1 cellular context compared by ENCODE assay signal in the genomic region with DNA sequence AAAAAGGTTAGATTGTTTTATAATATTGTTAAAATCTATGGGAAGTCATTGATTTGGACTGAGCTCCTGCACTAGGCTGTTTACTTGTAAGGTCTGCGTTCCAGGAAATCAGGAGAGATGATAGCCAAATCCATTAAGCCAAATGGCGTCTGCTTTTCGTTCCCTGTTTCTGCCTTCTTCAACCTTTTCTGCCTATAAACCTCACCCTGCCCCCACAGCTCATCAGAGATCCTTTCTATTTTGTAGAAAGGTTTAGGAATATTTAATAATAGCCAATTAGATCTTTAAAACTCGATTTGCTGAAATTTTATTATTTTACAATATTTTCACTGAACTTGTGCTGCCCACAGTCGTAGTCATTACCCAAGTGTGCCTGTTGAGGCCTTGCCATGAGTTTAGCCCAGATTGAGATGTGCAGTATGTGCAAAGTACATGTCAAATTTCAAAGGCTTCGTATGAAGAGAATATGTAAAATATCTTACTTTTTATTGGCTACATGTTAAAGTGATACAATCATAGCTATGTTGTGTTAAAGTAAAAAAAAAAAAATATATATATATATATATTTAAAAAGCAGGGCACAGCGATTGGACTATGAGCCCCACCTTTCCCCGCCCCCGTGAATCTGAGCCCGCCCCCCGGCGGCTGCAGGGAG.
TF ChIP-seq lines count a peak whose summit lies in the region.

No MANE protein-coding gene starts in this region.

TF ChIP-seq in H1, 55 proteins besides CTCF, POLR2A, EP300 and RAD21:
- TF ChIP-seq CHD2 (IDR thresholded peaks at IDR 0.05; ENCODE audit: low read length) (peak; percentile 29; the same call in 1 of the 2 replicates), EGR1 (IDR thresholded peaks at IDR 0.05; ENCODE audit: borderline replicate concordance, low read depth, low read length) (0 out of 2 replicates have a peak, but pooled peaks have one; percentile 13), SP1 (IDR thresholded peaks at IDR 0.05; ENCODE audit: low read depth, low read length) (peak; percentile 94), SIX5 (IDR thresholded peaks at IDR 0.05; ENCODE audit: low read depth, low read length) (no peak), CREB1 (IDR thresholded peaks at IDR 0.05) (no peak)
- TF ChIP-seq, protein P1, sequence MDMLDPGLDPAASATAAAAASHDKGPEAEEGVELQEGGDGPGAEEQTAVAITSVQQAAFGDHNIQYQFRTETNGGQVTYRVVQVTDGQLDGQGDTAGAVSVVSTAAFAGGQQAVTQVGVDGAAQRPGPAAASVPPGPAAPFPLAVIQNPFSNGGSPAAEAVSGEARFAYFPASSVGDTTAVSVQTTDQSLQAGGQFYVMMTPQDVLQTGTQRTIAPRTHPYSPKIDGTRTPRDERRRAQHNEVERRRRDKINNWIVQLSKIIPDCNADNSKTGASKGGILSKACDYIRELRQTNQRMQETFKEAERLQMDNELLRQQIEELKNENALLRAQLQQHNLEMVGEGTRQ (IDR thresholded peaks at IDR 0.05; ENCODE audit: low read length) = no peak
